1 cellular context compared by ENCODE assay signal in genomic region chr1:111507411-111508201, GRCh38.
TF ChIP-seq lines count a peak whose summit lies in the region.

No MANE protein-coding gene starts in this region.

TF ChIP-seq in HepG2, 621 proteins besides CTCF, POLR2A, EP300 and RAD21 (continued from another document and continues in another):
- TF ChIP-seq, protein P1, sequence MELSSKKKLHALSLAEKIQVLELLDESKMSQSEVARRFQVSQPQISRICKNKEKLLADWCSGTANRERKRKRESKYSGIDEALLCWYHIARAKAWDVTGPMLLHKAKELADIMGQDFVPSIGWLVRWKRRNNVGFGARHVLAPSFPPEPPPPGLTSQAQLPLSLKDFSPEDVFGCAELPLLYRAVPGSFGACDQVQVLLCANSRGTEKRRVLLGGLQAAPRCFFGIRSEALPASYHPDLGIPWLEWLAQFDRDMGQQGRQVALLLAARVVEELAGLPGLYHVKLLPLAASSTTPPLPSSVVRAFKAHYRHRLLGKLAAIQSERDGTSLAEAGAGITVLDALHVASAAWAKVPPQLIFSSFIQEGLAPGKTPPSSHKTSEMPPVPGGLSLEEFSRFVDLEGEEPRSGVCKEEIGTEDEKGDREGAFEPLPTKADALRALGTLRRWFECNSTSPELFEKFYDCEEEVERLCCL (CRISPR knock-in tag; IDR thresholded peaks at IDR 0.05; ENCODE audit: borderline replicate concordance) = no peak
- TF ChIP-seq RELA (CRISPR knock-in tag; IDR thresholded peaks at IDR 0.05) = 0 out of 2 replicates have a peak, but pooled peaks have one; percentile 26
- TF ChIP-seq, protein P2, sequence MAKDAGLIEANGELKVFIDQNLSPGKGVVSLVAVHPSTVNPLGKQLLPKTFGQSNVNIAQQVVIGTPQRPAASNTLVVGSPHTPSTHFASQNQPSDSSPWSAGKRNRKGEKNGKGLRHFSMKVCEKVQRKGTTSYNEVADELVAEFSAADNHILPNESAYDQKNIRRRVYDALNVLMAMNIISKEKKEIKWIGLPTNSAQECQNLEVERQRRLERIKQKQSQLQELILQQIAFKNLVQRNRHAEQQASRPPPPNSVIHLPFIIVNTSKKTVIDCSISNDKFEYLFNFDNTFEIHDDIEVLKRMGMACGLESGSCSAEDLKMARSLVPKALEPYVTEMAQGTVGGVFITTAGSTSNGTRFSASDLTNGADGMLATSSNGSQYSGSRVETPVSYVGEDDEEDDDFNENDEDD (CRISPR knock-in tag; IDR thresholded peaks at IDR 0.05; ENCODE audit: borderline replicate concordance) = peak; percentile 30; the same call in 1 of the 2 replicates
- no peak for TF ChIP-seq RCOR2 (CRISPR knock-in tag; IDR thresholded peaks at IDR 0.05)
- peak; percentile 56; the same call in 1 of the 2 replicates for TF ChIP-seq NFATC3 (CRISPR knock-in tag; IDR thresholded peaks at IDR 0.05)
- no peak for TF ChIP-seq MIXL1 (CRISPR knock-in tag; IDR thresholded peaks at IDR 0.05)
- TF ChIP-seq ADNP (CRISPR knock-in tag; IDR thresholded peaks at IDR 0.05) = no peak
- TF ChIP-seq SP2 (CRISPR knock-in tag; IDR thresholded peaks at IDR 0.05) = no peak
- TF ChIP-seq SCMH1 (CRISPR knock-in tag; IDR thresholded peaks at IDR 0.05; ENCODE audit: borderline replicate concordance) = no peak
- 0 out of 2 replicates have a peak, but pooled peaks have one; percentile 47 for TF ChIP-seq ZNF44 (CRISPR knock-in tag; IDR thresholded peaks at IDR 0.05)
- TF ChIP-seq ZNF761 (CRISPR knock-in tag; conservative IDR thresholded peaks at IDR 0.05) = no peak
- TF ChIP-seq, protein P3, sequence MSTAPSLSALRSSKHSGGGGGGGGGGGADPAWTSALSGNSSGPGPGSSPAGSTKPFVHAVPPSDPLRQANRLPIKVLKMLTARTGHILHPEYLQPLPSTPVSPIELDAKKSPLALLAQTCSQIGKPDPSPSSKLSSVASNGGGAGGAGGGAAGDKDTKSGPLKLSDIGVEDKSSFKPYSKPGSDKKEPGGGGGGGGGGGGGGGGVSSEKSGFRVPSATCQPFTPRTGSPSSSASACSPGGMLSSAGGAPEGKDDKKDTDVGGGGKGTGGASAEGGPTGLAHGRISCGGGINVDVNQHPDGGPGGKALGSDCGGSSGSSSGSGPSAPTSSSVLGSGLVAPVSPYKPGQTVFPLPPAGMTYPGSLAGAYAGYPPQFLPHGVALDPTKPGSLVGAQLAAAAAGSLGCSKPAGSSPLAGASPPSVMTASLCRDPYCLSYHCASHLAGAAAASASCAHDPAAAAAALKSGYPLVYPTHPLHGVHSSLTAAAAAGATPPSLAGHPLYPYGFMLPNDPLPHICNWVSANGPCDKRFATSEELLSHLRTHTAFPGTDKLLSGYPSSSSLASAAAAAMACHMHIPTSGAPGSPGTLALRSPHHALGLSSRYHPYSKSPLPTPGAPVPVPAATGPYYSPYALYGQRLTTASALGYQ (CRISPR knock-in tag; IDR thresholded peaks at IDR 0.05) = no peak
- no peak; the same call in 1 of the 2 replicates for TF ChIP-seq HOMEZ (CRISPR knock-in tag; IDR thresholded peaks at IDR 0.05; ENCODE audit: low read depth)
- TF ChIP-seq BRCA1 (CRISPR knock-in tag; IDR thresholded peaks at IDR 0.05) = no peak
- no peak for TF ChIP-seq CEBPG (CRISPR knock-in tag; IDR thresholded peaks at IDR 0.05)
- 0 out of 2 replicates have a peak, but pooled peaks have one; percentile 22 for TF ChIP-seq CAMTA2 (CRISPR knock-in tag; IDR thresholded peaks at IDR 0.05; ENCODE audit: borderline replicate concordance)
- no peak for TF ChIP-seq SOX6 (IDR thresholded peaks at IDR 0.05)
- TF ChIP-seq SOX6 (CRISPR knock-in tag; IDR thresholded peaks at IDR 0.05) = no peak; the same call in 1 of the 2 replicates
- TF ChIP-seq IKZF1 (IDR thresholded peaks at IDR 0.05) = no peak
- no peak for TF ChIP-seq MED1 (CRISPR knock-in tag; IDR thresholded peaks at IDR 0.05)
- TF ChIP-seq ZBTB38 (CRISPR knock-in tag; IDR thresholded peaks at IDR 0.05) = peak; percentile 38; the same call in 1 of the 2 replicates
- TF ChIP-seq ZSCAN5A (CRISPR knock-in tag; IDR thresholded peaks at IDR 0.05; ENCODE audit: borderline replicate concordance) = no peak
- TF ChIP-seq TEAD2 (CRISPR knock-in tag; IDR thresholded peaks at IDR 0.05) = no peak
- TF ChIP-seq CHCHD3 (CRISPR knock-in tag; IDR thresholded peaks at IDR 0.05) = 0 out of 2 replicates have a peak, but pooled peaks have one; percentile 6
- TF ChIP-seq RARA (CRISPR knock-in tag; IDR thresholded peaks at IDR 0.05) = 0 out of 2 replicates have a peak, but pooled peaks have one; percentile 22
- peak; percentile 63; the same call in 1 of the 2 replicates for TF ChIP-seq MYC (CRISPR knock-in tag; IDR thresholded peaks at IDR 0.05; ENCODE audit: borderline replicate concordance)
- TF ChIP-seq GRHL1 (CRISPR knock-in tag; conservative IDR thresholded peaks at IDR 0.05) = no peak
- TF ChIP-seq SOX5 (CRISPR knock-in tag; IDR thresholded peaks at IDR 0.05; ENCODE audit: borderline replicate concordance) = no peak
- TF ChIP-seq ZNF615 (CRISPR knock-in tag; IDR thresholded peaks at IDR 0.05; ENCODE audit: borderline replicate concordance) = no peak
- no peak for TF ChIP-seq SMYD3 (CRISPR knock-in tag; IDR thresholded peaks at IDR 0.05)
- TF ChIP-seq NR2F6 (IDR thresholded peaks at IDR 0.05) = peak; percentile 77
- peak; percentile 59; the same call in 1 of the 2 replicates for TF ChIP-seq NR2F6 (CRISPR knock-in tag; IDR thresholded peaks at IDR 0.05)
- TF ChIP-seq, protein P4, sequence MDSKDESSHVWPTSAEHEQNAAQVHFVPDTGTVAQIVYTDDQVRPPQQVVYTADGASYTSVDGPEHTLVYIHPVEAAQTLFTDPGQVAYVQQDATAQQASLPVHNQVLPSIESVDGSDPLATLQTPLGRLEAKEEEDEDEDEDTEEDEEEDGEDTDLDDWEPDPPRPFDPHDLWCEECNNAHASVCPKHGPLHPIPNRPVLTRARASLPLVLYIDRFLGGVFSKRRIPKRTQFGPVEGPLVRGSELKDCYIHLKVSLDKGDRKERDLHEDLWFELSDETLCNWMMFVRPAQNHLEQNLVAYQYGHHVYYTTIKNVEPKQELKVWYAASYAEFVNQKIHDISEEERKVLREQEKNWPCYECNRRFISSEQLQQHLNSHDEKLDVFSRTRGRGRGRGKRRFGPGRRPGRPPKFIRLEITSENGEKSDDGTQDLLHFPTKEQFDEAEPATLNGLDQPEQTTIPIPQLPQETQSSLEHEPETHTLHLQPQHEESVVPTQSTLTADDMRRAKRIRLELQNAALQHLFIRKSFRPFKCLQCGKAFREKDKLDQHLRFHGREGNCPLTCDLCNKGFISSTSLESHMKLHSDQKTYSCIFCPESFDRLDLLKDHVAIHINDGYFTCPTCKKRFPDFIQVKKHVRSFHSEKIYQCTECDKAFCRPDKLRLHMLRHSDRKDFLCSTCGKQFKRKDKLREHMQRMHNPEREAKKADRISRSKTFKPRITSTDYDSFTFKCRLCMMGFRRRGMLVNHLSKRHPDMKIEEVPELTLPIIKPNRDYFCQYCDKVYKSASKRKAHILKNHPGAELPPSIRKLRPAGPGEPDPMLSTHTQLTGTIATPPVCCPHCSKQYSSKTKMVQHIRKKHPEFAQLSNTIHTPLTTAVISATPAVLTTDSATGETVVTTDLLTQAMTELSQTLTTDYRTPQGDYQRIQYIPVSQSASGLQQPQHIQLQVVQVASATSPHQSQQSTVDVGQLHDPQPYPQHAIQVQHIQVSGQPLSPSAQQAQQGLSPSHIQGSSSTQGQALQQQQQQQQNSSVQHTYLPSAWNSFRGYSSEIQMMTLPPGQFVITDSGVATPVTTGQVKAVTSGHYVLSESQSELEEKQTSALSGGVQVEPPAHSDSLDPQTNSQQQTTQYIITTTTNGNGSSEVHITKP (CRISPR knock-in tag; IDR thresholded peaks at IDR 0.05; ENCODE audit: low read depth) = no peak
- TF ChIP-seq SALL1 (CRISPR knock-in tag; IDR thresholded peaks at IDR 0.05) = no peak; the same call in 1 of the 2 replicates
- no peak for TF ChIP-seq ZNF441 (CRISPR knock-in tag; IDR thresholded peaks at IDR 0.05; ENCODE audit: borderline replicate concordance)
- TF ChIP-seq ZNF749 (CRISPR knock-in tag; IDR thresholded peaks at IDR 0.05; ENCODE audit: borderline replicate concordance) = no peak
- TF ChIP-seq ZNF501 (CRISPR knock-in tag; IDR thresholded peaks at IDR 0.05) = peak; percentile 23
- TF ChIP-seq CENPT (CRISPR knock-in tag; IDR thresholded peaks at IDR 0.05; ENCODE audit: low read depth) = no peak
- TF ChIP-seq ZNF674 (CRISPR knock-in tag; IDR thresholded peaks at IDR 0.05; ENCODE audit: low read depth) = no peak
- no peak for TF ChIP-seq DNMT1 (CRISPR knock-in tag; IDR thresholded peaks at IDR 0.05)
- no peak for TF ChIP-seq SMARCC2 (IDR thresholded peaks at IDR 0.05)
- TF ChIP-seq NFYB (CRISPR knock-in tag; IDR thresholded peaks at IDR 0.05) = no peak
- TF ChIP-seq ZNF207 (IDR thresholded peaks at IDR 0.05; ENCODE audit: borderline replicate concordance) = no peak
- TF ChIP-seq, protein P5, sequence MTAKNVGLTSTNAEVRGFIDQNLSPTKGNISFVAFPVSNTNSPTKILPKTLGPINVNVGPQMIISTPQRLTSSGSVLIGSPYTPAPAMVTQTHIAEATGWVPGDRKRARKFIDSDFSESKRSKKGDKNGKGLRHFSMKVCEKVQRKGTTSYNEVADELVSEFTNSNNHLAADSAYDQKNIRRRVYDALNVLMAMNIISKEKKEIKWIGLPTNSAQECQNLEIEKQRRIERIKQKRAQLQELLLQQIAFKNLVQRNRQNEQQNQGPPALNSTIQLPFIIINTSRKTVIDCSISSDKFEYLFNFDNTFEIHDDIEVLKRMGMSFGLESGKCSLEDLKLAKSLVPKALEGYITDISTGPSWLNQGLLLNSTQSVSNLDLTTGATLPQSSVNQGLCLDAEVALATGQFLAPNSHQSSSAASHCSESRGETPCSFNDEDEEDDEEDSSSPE (CRISPR knock-in tag; IDR thresholded peaks at IDR 0.05) = peak; percentile 49; the same call in 1 of the 2 replicates
- TF ChIP-seq, protein P6, sequence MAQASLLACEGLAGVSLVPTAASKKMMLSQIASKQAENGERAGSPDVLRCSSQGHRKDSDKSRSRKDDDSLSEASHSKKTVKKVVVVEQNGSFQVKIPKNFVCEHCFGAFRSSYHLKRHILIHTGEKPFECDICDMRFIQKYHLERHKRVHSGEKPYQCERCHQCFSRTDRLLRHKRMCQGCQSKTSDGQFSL (CRISPR knock-in tag; IDR thresholded peaks at IDR 0.05) = 0 out of 2 replicates have a peak, but pooled peaks have one; percentile 29
- TF ChIP-seq PAXIP1 (CRISPR knock-in tag; conservative IDR thresholded peaks at IDR 0.05) = no peak; the same call in none of the 2 replicates
- TF ChIP-seq ZNF563 (CRISPR knock-in tag; IDR thresholded peaks at IDR 0.05) = no peak; the same call in 1 of the 2 replicates
